ENCODE assay signal across 22 cellular contexts in the genomic region with DNA sequence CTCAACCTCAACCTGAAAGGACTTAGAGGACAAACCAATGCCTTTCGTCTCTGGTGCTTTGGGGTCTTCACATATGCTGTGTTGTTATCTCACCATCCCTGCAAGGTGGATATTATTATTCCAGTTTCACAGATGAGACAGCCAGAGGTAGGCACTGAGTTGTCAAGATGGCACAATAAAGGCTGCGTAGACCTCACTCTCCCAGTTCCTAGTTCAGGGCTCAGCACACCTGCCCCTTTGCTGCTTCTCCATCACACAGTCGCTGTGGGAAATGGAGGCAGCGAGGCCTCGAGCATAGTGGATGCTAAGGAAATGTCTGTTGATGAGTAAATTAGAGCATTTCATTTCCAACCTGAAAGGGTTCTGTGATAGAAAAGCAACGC. TPM values are rescaled to one million over a fixed set of nuclear protein-coding genes. Genes with fewer than 3 reads are reported as not detected.
A peak's percentile ranks its signal among the peaks of the same experiment; 100 is the strongest.
DNase-seq lines count a peak whose midpoint lies in the region; ATAC-seq and TF ChIP-seq lines count a peak whose summit lies in the region.
"Had no signal": no experiment of that assay in that cellular context is flagged by ENCODE, and none has a peak within 500 bp of the region (broad histone marks: within the 10 kb centered on the region; RNA-seq: fewer than 3 reads in every experiment).

No MANE protein-coding gene starts in this region.

- peak overlapping the region; percentile 97 for H3K18ac ChIP-seq in neuronal stem cell (ENCODE audit: low read length)

- H4K91ac ChIP-seq in neuronal stem cell (ENCODE audit: low read depth, low read length, poor library complexity), result no peak overlapping the region

- ATAC-seq in heart right ventricle (no peak), left ventricle myocardium superior (no peak), HG02938 (IDR thresholded peaks at IDR 0.05; ENCODE audit: unreplicated experiment) (no peak), GM19397 (IDR thresholded peaks at IDR 0.05; ENCODE audit: unreplicated experiment) (no peak)
- ATAC-seq: T-cell had no signal

- H3K27me3 ChIP-seq in heart right ventricle (no peaks in the 10 kb centered on the region), liver (ENCODE audit: control insufficient read depth in 4 of 4, insufficient read depth in 4 of 4, low read length in 3 of 4) (no peaks in the 10 kb centered on the region), neuronal stem cell (ENCODE audit: control insufficient read depth in 3 of 3, insufficient read depth in 3 of 3, low read depth in 1 of 3, low read length in 3 of 3) (no peaks in the 10 kb centered on the region), uterus (no peaks in the 10 kb centered on the region)
- H3K27me3 ChIP-seq: esophagus squamous epithelium, ovary, sigmoid colon, SJSA1, tibial artery had no signal

- H2BK120ac ChIP-seq in neuronal stem cell (ENCODE audit: low read depth, low read length), result peak overlapping the region; percentile 58

- H3K23ac ChIP-seq in neuronal stem cell (ENCODE audit: low read depth, low read length, poor library complexity), result no peak overlapping the region

- 92% methylated on average over 6 of the region's 6 CpGs for WGBS in heart right ventricle, 2 donors
- WGBS in liver, result 79% methylated on average over 6 of the region's 6 CpGs
- WGBS in neuronal stem cell (ENCODE audit: extremely low coverage in 2 of 2, insufficient read length in 2 of 2, insufficient replicate concordance in 1 of 2), 2 donors, result no CpG with 5 or more reads among the region's 6 CpGs

- no peak overlapping the region for H2AFZ ChIP-seq in neuronal stem cell (ENCODE audit: low read length)

- DNase-seq in heart right ventricle (no peak), left ventricle myocardium superior (no peak), neuronal stem cell (ENCODE audit: low spot score) (no peak), uterus (no peak), GM20000 (ENCODE audit: low spot score) (no peak)
- DNase-seq: activated gamma-delta T cell; activated T-cell treated with anti-CD3 and anti-CD28 coated beads, Interleukin-2, amount 50 U/mL, for 1 hour; esophagus squamous epithelium; H7; hypothalamus; Karpas-422; MV-4-11; NCI-H526; ovary; sigmoid colon; T-cell; tibial artery had no signal

- intact Hi-C loops in heart right ventricle (cut with DNase I) (no loop called here), left ventricle myocardium superior (cut with micrococcal nuclease) (no loop called here), uterus (cut with DNase I; ENCODE audit: low total_unique reads) (no loop called here)

- H3K27ac ChIP-seq in heart right ventricle, result peak overlapping the region in 9 of 10 donors; percentile 6 to 79 (median 56)
- H3K27ac ChIP-seq in liver (ENCODE audit: low read depth in 1 of 2, low read length in 2 of 2), result peak overlapping the region; percentile 84 to 92
- H3K27ac ChIP-seq in neuronal stem cell (replicated peaks; ENCODE audit: low read length), result peak overlapping the region; percentile 89
- H3K27ac ChIP-seq in uterus, result peak overlapping the region; percentile 32 to 67
- H3K27ac ChIP-seq: esophagus squamous epithelium, ovary, SJSA1 had no signal

- H2BK15ac ChIP-seq in neuronal stem cell (ENCODE audit: low read length), result no peak overlapping the region

- H3K36me3 ChIP-seq in heart right ventricle (peaks cover 0 to 23% (median 8%) of the 10 kb centered on the region in 9 donors), liver (ENCODE audit: control insufficient read depth in 4 of 4, insufficient read depth in 3 of 4, low read depth in 1 of 4, low read length in 3 of 4) (peaks cover 7 to 9% (median 8%) of the 10 kb centered on the region in 4 donors), neuronal stem cell (replicated peaks in 1 of 2; ENCODE audit: control insufficient read depth in 2 of 2, insufficient read depth in 2 of 2, low read length in 2 of 2) (peaks cover 23 to 86% of the 10 kb centered on the region in 2 donors), uterus (no peaks in the 10 kb centered on the region)
- H3K36me3 ChIP-seq: ovary had no signal

- no peak overlapping the region for H3K4ac ChIP-seq in neuronal stem cell (ENCODE audit: low read length)

- no peak overlapping the region for H4K8ac ChIP-seq in neuronal stem cell (ENCODE audit: low read depth, low read length)

- peaks cover 3% of the 10 kb centered on the region for H3K79me1 ChIP-seq in neuronal stem cell (ENCODE audit: low read depth, low read length)

- no peak overlapping the region for H3K14ac ChIP-seq in neuronal stem cell (ENCODE audit: low read length)

- peak overlapping the region; percentile 6 to 24 for H3K9ac ChIP-seq in liver (ENCODE audit: low read depth in 1 of 2, low read length in 2 of 2)
- H3K9ac ChIP-seq in neuronal stem cell (ENCODE audit: low read depth, low read length, poor library complexity), result no peak overlapping the region

- H3K4me1 ChIP-seq in heart right ventricle (peaks cover 13 to 33% (median 19%) of the 10 kb centered on the region in 9 donors), liver (ENCODE audit: control insufficient read depth in 4 of 4, insufficient read depth in 4 of 4, low read length in 3 of 4) (peaks cover 17 to 63% (median 46%) of the 10 kb centered on the region in 4 donors), neuronal stem cell (ENCODE audit: control insufficient read depth in 2 of 2, insufficient read depth in 1 of 2, low read depth in 1 of 2, low read length in 2 of 2) (peaks cover 42 to 44% of the 10 kb centered on the region in 2 donors), uterus (peaks cover 7 to 12% of the 10 kb centered on the region in 2 donors)
- H3K4me1 ChIP-seq: esophagus squamous epithelium had no signal

- TF ChIP-seq CTCF in heart right ventricle (IDR thresholded peaks at IDR 0.05), result no peak
- TF ChIP-seq CTCF in liver (IDR thresholded peaks at IDR 0.05; ENCODE audit: low read depth, low read length, missing input control), result no peak
- TF ChIP-seq CTCF in uterus (IDR thresholded peaks at IDR 0.05), result no peak
- TF ChIP-seq CTCF in GM20000 (IDR thresholded peaks at IDR 0.05; ENCODE audit: extremely low read depth, missing control alignments), result no peak

- H2BK5ac ChIP-seq in neuronal stem cell (ENCODE audit: low read length), result no peak overlapping the region

- no peak for TF ChIP-seq POLR2A in uterus (IDR thresholded peaks at IDR 0.05)

- TF ChIP-seq RAD21 in liver (IDR thresholded peaks at IDR 0.05), result no peak

- H3K9me3 ChIP-seq in heart right ventricle (no peaks in the 10 kb centered on the region), liver (ENCODE audit: control insufficient read depth in 4 of 4, low read length in 3 of 4) (no peaks in the 10 kb centered on the region), neuronal stem cell (replicated peaks in 1 of 2; ENCODE audit: control insufficient read depth in 2 of 2, insufficient read depth in 1 of 2, low read depth in 1 of 2, low read length in 2 of 2) (no peaks in the 10 kb centered on the region), uterus (no peaks in the 10 kb centered on the region)
- H3K9me3 ChIP-seq: esophagus squamous epithelium, ovary, sigmoid colon, SJSA1, tibial artery had no signal

- H3K4me2 ChIP-seq in neuronal stem cell (ENCODE audit: insufficient read depth, low read length, poor library complexity, severe bottlenecking), result no peak overlapping the region

- no peak overlapping the region for H3K4me3 ChIP-seq in heart right ventricle
- no peak overlapping the region for H3K4me3 ChIP-seq in liver (ENCODE audit: low read depth in 1 of 3, low read length in 3 of 3)
- H3K4me3 ChIP-seq in neuronal stem cell (ENCODE audit: low read length in 2 of 2), result no peak overlapping the region
- H3K4me3 ChIP-seq in uterus, result no peak overlapping the region
- H3K4me3 ChIP-seq: esophagus squamous epithelium, lung, ovary, sigmoid colon, SJSA1, tibial artery had no signal

- H2AK5ac ChIP-seq in neuronal stem cell (ENCODE audit: low read depth, low read length), result peak overlapping the region; percentile 95

- no peak overlapping the region for H2BK12ac ChIP-seq in neuronal stem cell (ENCODE audit: low read length)

TF ChIP-seq in liver, 16 proteins besides CTCF, POLR2A, EP300 and RAD21:
- no peak for TF ChIP-seq FOXA1 (IDR thresholded peaks at IDR 0.05)
- no peak for TF ChIP-seq TAF1 (conservative IDR thresholded peaks at IDR 0.05)

RNA-seq across cellular contexts. Expression of a gene that starts 22.0 kb away (rescaled TPM):
- total RNA-seq in heart right ventricle (10 to 100 TPM; 12.7 to 18.0 (median 13.7) TPM), left ventricle myocardium superior (16.8 TPM), liver (1 to 10 TPM; 3.7 to 4.9 TPM), uterus (10 to 100 TPM in 2 of 4 donors, 1 to 10 TPM in 2; 3.8 to 50.1 (median 9.4) TPM)
- polyA plus RNA-seq in heart right ventricle (10 to 100 TPM in 1 of 2 donors, 1 to 10 TPM in 1; 8.9 to 12.9 TPM), liver (10 to 100 TPM in 1 of 2 donors, 1 to 10 TPM in 1; 2.5 to 16.0 TPM)
- polyA plus RNA-seq in neuronal stem cell (2013, experiment 1 of 2), result 43.1 TPM
- polyA plus RNA-seq in neuronal stem cell (2013, experiment 2 of 2), result 44.6 TPM
